In genomic region chr10:46218921-46219320, GRCh38 we compare ENCODE assay signal across 23 cellular contexts.
DNase-seq lines count a peak whose midpoint lies in the region; ATAC-seq and TF ChIP-seq lines count a peak whose summit lies in the region.
"Had no signal": no experiment of that assay in that cellular context is flagged by ENCODE, and none has a peak within 500 bp of the region (broad histone marks: within the 10 kb centered on the region; RNA-seq: fewer than 3 reads in every experiment).

No MANE protein-coding gene starts in this region.

- DNase-seq in SKM-1 treated with dmso at 0.1 percent for 144 hours (lab: John Stamatoyannopoulos, UW; ENCODE audit: unreplicated experiment) (peak; percentile 17), SKM-1 (lab: John Stamatoyannopoulos, UW; ENCODE audit: unreplicated experiment) (no peak), GM03348 (ENCODE audit: low spot score) (peak; percentile 3), iPS-NIHi7 (ENCODE audit: extremely low spot score) (peak; percentile 18), coronary artery (ENCODE audit: low spot score) (no peak), NCI-H748 treated with DMSO at 0.1 percent for 48 hours (lab: John Stamatoyannopoulos, UW) (no peak), psoas muscle (no peak)
- DNase-seq: activated naive CD4-positive, alpha-beta T cell treated with Interleukin-2 at 50 U/mL for 16 hours; EL; GM23248; immature natural killer cell; NCI-H1417; NCI-H226; nephron progenitor cell; NK-92 treated with Interleukin-12 subunit alpha and Interleukin-12 subunit beta, amount 100 ng/mL, for 24 hours; SHP77 treated with DMSO at 0.1 percent for 48 hours; stimulated activated naive CD4-positive, alpha-beta T cell; trophoblast cell had no signal

- no peak overlapping the region for H3K27ac ChIP-seq in coronary artery
- no peak overlapping the region for H3K27ac ChIP-seq in psoas muscle
- H3K27ac ChIP-seq: A549, gastroesophageal sphincter, GM23248, spleen had no signal

- H3K4me1 ChIP-seq in psoas muscle: no peaks in the 10 kb centered on the region
- H3K4me1 ChIP-seq: A549, gastroesophageal sphincter, spleen had no signal

- ATAC-seq in SK-N-SH treated with all-trans-retinoic acid at 6 μM for 48 hours (no peak; the same call in 2 of the 3 replicates), psoas muscle (no peak)
- ATAC-seq: A549, gastroesophageal sphincter, GM12878 had no signal

- TF ChIP-seq CTCF in coronary artery (IDR thresholded peaks at IDR 0.05): no peak
- TF ChIP-seq CTCF in psoas muscle (IDR thresholded peaks at IDR 0.05): no peak

- no peaks in the 10 kb centered on the region for H3K36me3 ChIP-seq in psoas muscle (ENCODE audit: insufficient read depth in 1 of 2, low read depth in 1 of 2)
- H3K36me3 ChIP-seq: gastroesophageal sphincter had no signal

- no peaks in the 10 kb centered on the region for H3K9me3 ChIP-seq in psoas muscle
- H3K9me3 ChIP-seq: A549, gastroesophageal sphincter, spleen had no signal

- intact Hi-C loops in psoas muscle (cut with DNase I): no loop called here

- no peak overlapping the region for H3K4me3 ChIP-seq in coronary artery
- no peak overlapping the region for H3K4me3 ChIP-seq in psoas muscle
- H3K4me3 ChIP-seq: A549, gastroesophageal sphincter, GM12878, GM23248, spleen had no signal

- 51 to 58% (median 56%) methylated on average over 2 of the region's 2 CpGs for WGBS in psoas muscle, 3 donors

- no peaks in the 10 kb centered on the region for H3K27me3 ChIP-seq in psoas muscle (ENCODE audit: insufficient read depth in 3 of 3, low read length in 2 of 3)
- H3K27me3 ChIP-seq: spleen had no signal

TF ChIP-seq in SK-N-SH treated with all-trans-retinoic acid at 6 μM for 48 hours, 23 proteins besides CTCF, POLR2A, EP300 and RAD21:
- TF ChIP-seq ZFP3 (CRISPR knock-in tag; IDR thresholded peaks at IDR 0.05) (no peak), TCF4 (CRISPR knock-in tag; IDR thresholded peaks at IDR 0.05; ENCODE audit: borderline replicate concordance) (peak; percentile 71; the same call in 1 of the 2 replicates), ZC3H10 (CRISPR knock-in tag; IDR thresholded peaks at IDR 0.05) (no peak)

Comparison
In these comparisons a context has a peak if more than half of its experiments do, and no peak if none do; other contexts are left out.
1. DNase-seq: peak in SKM-1 treated with dmso at 0.1 percent for 144 hours (single experiment), GM03348 (single experiment) and iPS-NIHi7 (single experiment); none in SKM-1 (single experiment), coronary artery (single experiment), NCI-H748 treated with DMSO at 0.1 percent for 48 hours (single experiment) and psoas muscle (0 of 2).